ENCODE assay signal across 8 cellular contexts in the genomic region with DNA sequence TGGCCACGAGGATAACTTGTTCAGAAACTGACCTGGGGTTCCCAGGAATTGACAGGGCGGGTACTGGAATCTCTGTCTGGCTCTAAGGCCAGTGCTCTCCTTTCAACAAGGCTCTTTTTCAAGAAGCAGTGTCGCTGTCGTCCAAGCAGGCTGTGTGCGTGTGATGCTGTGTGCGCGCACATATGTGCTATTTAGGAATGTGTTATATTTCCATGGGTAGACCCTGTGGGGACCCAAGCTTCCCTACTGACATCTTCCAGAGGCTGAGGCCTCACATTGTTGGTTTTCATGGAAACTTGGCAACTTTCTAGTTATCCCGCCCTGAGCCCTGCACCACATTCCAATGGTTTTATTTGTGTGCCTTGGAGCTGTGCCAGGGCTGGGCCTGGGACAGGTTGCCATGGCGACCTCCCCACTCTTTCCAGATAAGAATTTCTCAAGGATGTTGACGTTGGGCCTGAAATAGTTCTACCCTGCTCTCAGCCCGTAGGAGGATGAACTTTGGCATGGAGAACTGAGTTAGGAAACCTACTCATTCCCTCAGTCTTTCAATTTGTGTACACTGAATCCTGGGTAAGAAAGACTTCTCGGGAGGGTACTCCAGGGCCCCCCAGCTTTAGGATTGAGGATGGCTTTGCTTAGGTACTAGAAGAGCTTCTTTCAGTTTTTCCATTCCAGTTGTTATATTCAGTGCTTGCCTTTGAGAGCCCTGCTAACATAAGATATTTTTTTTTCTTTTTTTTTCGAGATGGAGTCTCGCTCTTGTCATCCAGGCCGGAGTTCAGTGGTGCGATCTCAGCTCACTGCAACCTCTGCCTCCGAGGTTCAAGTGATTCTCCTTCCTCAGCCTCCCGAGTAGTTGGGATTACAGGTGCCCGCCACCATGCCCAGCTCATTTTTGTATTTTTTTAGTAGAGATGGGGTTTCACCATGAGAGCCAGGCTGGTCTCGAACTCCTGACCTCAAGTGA. TPM values are rescaled to one million over a fixed set of nuclear protein-coding genes. Genes with fewer than 3 reads are reported as not detected.
A peak's percentile ranks its signal among the peaks of the same experiment; 100 is the strongest.
DNase-seq lines count a peak whose midpoint lies in the region; ATAC-seq, FAIRE-seq and TF ChIP-seq lines count a peak whose summit lies in the region.

No MANE protein-coding gene starts in this region.

- no peak overlapping the region for H2BK120ac ChIP-seq in H1 (replicated peaks; ENCODE audit: low read depth, low read length)

- no peak overlapping the region for H2BK5ac ChIP-seq in H1 (ENCODE audit: low read depth, low read length)

- no peak for TF ChIP-seq EP300 in H1 (IDR thresholded peaks at IDR 0.05; ENCODE audit: borderline replicate concordance in 1 of 2, low read depth in 2 of 2, low read length in 2 of 2)
- TF ChIP-seq EP300 in tibial nerve (IDR thresholded peaks at IDR 0.05): peak; percentile 96 to 97

- H2BK15ac ChIP-seq in H1 (ENCODE audit: low read length): no peak overlapping the region

- no peak overlapping the region for H3K4me3 ChIP-seq in H1 (ENCODE audit: extremely low read depth in 1 of 4, insufficient read depth in 2 of 4, low read depth in 3 of 4, low read length in 4 of 4)
- peak overlapping the region in 1 of 4 donors; percentile 22 for H3K4me3 ChIP-seq in tibial nerve

- no peak overlapping the region for H2AK5ac ChIP-seq in H1 (ENCODE audit: low read depth, low read length)

- peak; percentile 86 for DNase-seq in COLO829 (ENCODE audit: low spot score)
- peak; percentile 82 for DNase-seq in NCI-H446 treated with DMSO at 0.1 percent for 48 hours (lab: John Stamatoyannopoulos, UW)
- peak; percentile 21 to 53 for DNase-seq in H1 (ENCODE audit: low read depth in 1 of 2, low spot score in 2 of 2)
- peak; percentile 92 to 99 for DNase-seq in lung microvascular endothelial cell (ENCODE audit: low read depth in 2 of 2)
- DNase-seq in tibial nerve (ENCODE audit: low spot score in 2 of 2): peak; percentile 99 to 100
- no peak for DNase-seq in NCI-H146 (lab: John Stamatoyannopoulos, UW)
- DNase-seq in naive thymus-derived CD8-positive, alpha-beta T cell: no peak
- no peak for DNase-seq in NCI-H1092 (lab: John Stamatoyannopoulos, UW)

- H3K4me2 ChIP-seq in H1 (ENCODE audit: insufficient read depth in 1 of 2, low read depth in 2 of 2, low read length in 2 of 2): no peak overlapping the region; a peak in 1 of 4 replicates

- no peak overlapping the region for H4K91ac ChIP-seq in H1 (replicated peaks; ENCODE audit: insufficient read length, low read length)

- TF ChIP-seq POLR2A in H1 (IDR thresholded peaks at IDR 0.05; ENCODE audit: control extremely low read depth in 1 of 2, low read depth in 2 of 2, low read length in 2 of 2): no peak
- peak in 1 of 2 donors; percentile 10 for TF ChIP-seq POLR2A in tibial nerve (IDR thresholded peaks at IDR 0.05)

- H3K23ac ChIP-seq in H1 (ENCODE audit: insufficient read length): no peak overlapping the region

- TF ChIP-seq CTCF in H1 (IDR thresholded peaks at IDR 0.05; ENCODE audit: control extremely low read depth in 1 of 3, insufficient read depth in 1 of 3, low read depth in 1 of 3, low read length in 3 of 3): no peak
- TF ChIP-seq CTCF in tibial nerve (IDR thresholded peaks at IDR 0.05): no peak

- no peak overlapping the region for H3K14ac ChIP-seq in H1 (ENCODE audit: insufficient read length)

- H3K36me3 ChIP-seq in H1 (ENCODE audit: control insufficient read depth in 2 of 4, insufficient read depth in 4 of 4, low read length in 3 of 4) (no peaks in the 10 kb centered on the region), tibial nerve (no peaks in the 10 kb centered on the region)

- H3K9me3 ChIP-seq in H1 (ENCODE audit: insufficient read depth in 2 of 2, low read depth in 1 of 2, low read length in 1 of 2) (no peaks in the 10 kb centered on the region), tibial nerve (no peaks in the 10 kb centered on the region)

- FAIRE-seq in H1 (lab: Jason Lieb, UNC): no peak

- no peaks in the 10 kb centered on the region for H4K20me1 ChIP-seq in H1 (replicated peaks in 1 of 2; ENCODE audit: control insufficient read depth in 1 of 2, insufficient read depth in 2 of 2, low read length in 2 of 2)

- H3K36me3 Mint-ChIP-seq in naive thymus-derived CD8-positive, alpha-beta T cell: no peaks in the 10 kb centered on the region

- no peak overlapping the region for H3K4ac ChIP-seq in H1 (replicated peaks; ENCODE audit: insufficient read length, low read depth, low read length)

- H3K18ac ChIP-seq in H1 (ENCODE audit: extremely low read depth, low read length): no peak overlapping the region; the same call in 1 of the 2 replicates

- POLR2A ChIA-PET in H1 (lab: Charles Lee; ENCODE audit: partially characterized antibody): interaction anchor here (0.6 to 2.7 kb wide), 3 partner anchors 38 to 545 kb away, joined by 3 to 14 read pairs (median 5); a partner anchor contains a TSS
- POLR2A ChIA-PET in naive thymus-derived CD8-positive, alpha-beta T cell (lab: Charles Lee): interaction anchor here (0.6 kb wide), 1 partner anchor 214 kb away, joined by 3 read pairs; no protein-coding TSS in a partner anchor

- no peak for TF ChIP-seq RAD21 in H1 (IDR thresholded peaks at IDR 0.05 in 1 of 2, conservative IDR thresholded peaks at IDR 0.05 in 1 of 2; ENCODE audit: low read depth in 2 of 2, low read length in 2 of 2)

- WGBS in H1 (ENCODE audit: extremely low coverage in 1 of 2, insufficient coverage in 1 of 2, insufficient read length in 1 of 2, insufficient replicate concordance in 2 of 2, low coverage in 1 of 2, low lambda C conversion rate in 2 of 2, missing lambda C conversion rate in 1 of 2), 2 experiments: 87% methylated on average over 20 of the region's 20 CpGs; no CpG with 5 or more reads in 1 of the 2 experiments
- WGBS in tibial nerve, 2 donors: 23 to 24% methylated on average over 20 of the region's 20 CpGs

- no peaks in the 10 kb centered on the region for H3K79me2 ChIP-seq in H1 (ENCODE audit: control insufficient read depth in 1 of 2, insufficient read depth in 2 of 2, low read length in 2 of 2)

- CTCF ChIA-PET in H1 (lab: Charles Lee; ENCODE audit: partially characterized antibody): interaction anchor here (0.6 to 1.4 kb wide), 6 partner anchors 9 to 528 kb away, joined by 3 to 5 read pairs (median 4); no protein-coding TSS in a partner anchor

- H4K5ac ChIP-seq in H1 (ENCODE audit: insufficient read length, low read depth, low read length): no peak overlapping the region

- H3K27ac ChIP-seq in H1 (ENCODE audit: low read depth, low read length): no peak overlapping the region
- peak overlapping the region; percentile 83 to 95 (median 86) for H3K27ac ChIP-seq in tibial nerve

- H3K27ac Mint-ChIP-seq in naive thymus-derived CD8-positive, alpha-beta T cell: no peak overlapping the region

- H3K9ac ChIP-seq in H1 (replicated peaks in 1 of 4; ENCODE audit: extremely low read depth in 1 of 4, low read depth in 3 of 4, low read length in 3 of 4): no peak overlapping the region

- H3K4me1 Mint-ChIP-seq in naive thymus-derived CD8-positive, alpha-beta T cell: peaks cover 0 to 1% (median 0%) of the 10 kb centered on the region in 4 donors

- no peaks in the 10 kb centered on the region for H3K9me3 Mint-ChIP-seq in naive thymus-derived CD8-positive, alpha-beta T cell

- no peak overlapping the region for H2AFZ ChIP-seq in H1 (ENCODE audit: low read length)

- H2BK20ac ChIP-seq in H1 (ENCODE audit: low read length): no peak overlapping the region

- H3K27me3 Mint-ChIP-seq in naive thymus-derived CD8-positive, alpha-beta T cell: peaks cover 0 to 5% (median 0%) of the 10 kb centered on the region in 5 donors

- no peak for ATAC-seq in naive thymus-derived CD8-positive, alpha-beta T cell

- no peak overlapping the region for H2BK12ac ChIP-seq in H1 (ENCODE audit: low read depth, low read length)

- H3K56ac ChIP-seq in H1 (replicated peaks; ENCODE audit: insufficient read length, low read depth, low read length): no peak overlapping the region

- H3K4me3 Mint-ChIP-seq in naive thymus-derived CD8-positive, alpha-beta T cell: no peak overlapping the region

- H4K8ac ChIP-seq in H1 (ENCODE audit: extremely low read depth, insufficient read depth, low read length): no peak overlapping the region

- no peaks in the 10 kb centered on the region for H3K23me2 ChIP-seq in H1 (ENCODE audit: low read depth, low read length)

- no peaks in the 10 kb centered on the region for H3K27me3 ChIP-seq in H1 (replicated peaks in 1 of 4; ENCODE audit: control insufficient read depth in 3 of 4, extremely low read depth in 1 of 4, insufficient read depth in 3 of 4, low read length in 3 of 4)
- no peaks in the 10 kb centered on the region for H3K27me3 ChIP-seq in tibial nerve

- no peaks in the 10 kb centered on the region for H3K79me1 ChIP-seq in H1 (ENCODE audit: low read depth, low read length)

- H3K4me1 ChIP-seq in H1 (replicated peaks in 1 of 4; ENCODE audit: control insufficient read depth in 3 of 4, insufficient read depth in 4 of 4, low read length in 3 of 4) (peaks cover 0 to 12% (median 4%) of the 10 kb centered on the region in 4 experiments; a peak in 5 of 7 replicates), tibial nerve (peaks cover 0 to 71% (median 41%) of the 10 kb centered on the region in 4 donors)

RNA-seq across cellular contexts. Expression of a gene that starts 38.8 kb away (rescaled TPM):
- total RNA-seq in H1 (2021; fragmentation: NEBNext Ultra II Directional; extraction: Animal tissue kit (Norgen Biotek cat#: 25700)): 194 TPM in 2 replicates
- polyA plus RNA-seq in H1 (2011; rRNA removed): 155 and 164 TPM in 2 replicates
- polyA plus RNA-seq in H1 (2011; cell fraction: cytosol; rRNA removed): 199 TPM
- polyA plus RNA-seq in H1 (2011; cell fraction: nucleus; rRNA removed): 110 TPM
- polyA plus RNA-seq in H1 (2012, experiment 1 of 2): 121 to 182 TPM (median 137 TPM) in 4 replicates
- 18.2 TPM for polyA plus RNA-seq in H1 (2012, experiment 2 of 2)
- 130 TPM for polyA plus RNA-seq in H1 (2013, experiment 1 of 2)
- 120 TPM for polyA plus RNA-seq in H1 (2013, experiment 2 of 2)
- 134 and 159 TPM in 2 replicates for polyA minus RNA-seq in H1 (2011; rRNA and poly(A)+ RNA removed)
- polyA minus RNA-seq in H1 (2011; cell fraction: cytosol; rRNA and poly(A)+ RNA removed): 126 TPM
- polyA minus RNA-seq in H1 (2011; cell fraction: nucleus; rRNA and poly(A)+ RNA removed): 255 TPM
- total RNA-seq in lung microvascular endothelial cell (47.5 and 70.2 TPM in 2 replicates), tibial nerve (100 to 1,000 TPM in 1 of 4 donors, 10 to 100 TPM in 3; 58.6 to 113 (median 89.9) TPM)
- total RNA-seq in naive thymus-derived CD8-positive, alpha-beta T cell: 100 to 1,000 TPM; 207 to 219 TPM
- polyA plus RNA-seq in naive thymus-derived CD8-positive, alpha-beta T cell: 100 to 1,000 TPM in 2 of 3 donors, 10 to 100 TPM in 1; 98.6 to 125 (median 104) TPM

RNA-seq across cellular contexts. Expression of a gene that starts 59.3 kb away (rescaled TPM):
- total RNA-seq in H1 (2021; fragmentation: NEBNext Ultra II Directional; extraction: Animal tissue kit (Norgen Biotek cat#: 25700)): 139 and 147 TPM in 2 replicates
- 57.5 and 84.0 TPM in 2 replicates for polyA plus RNA-seq in H1 (2011; rRNA removed)
- 101 TPM for polyA plus RNA-seq in H1 (2011; cell fraction: cytosol; rRNA removed)
- polyA plus RNA-seq in H1 (2011; cell fraction: nucleus; rRNA removed): 31.5 TPM
- 65.3 to 149 TPM (median 106 TPM) in 4 replicates for polyA plus RNA-seq in H1 (2012, experiment 1 of 2)
- polyA plus RNA-seq in H1 (2012, experiment 2 of 2): 9.4 TPM
- 110 TPM for polyA plus RNA-seq in H1 (2013, experiment 1 of 2)
- polyA plus RNA-seq in H1 (2013, experiment 2 of 2): 114 TPM
- polyA minus RNA-seq in H1 (2011; rRNA and poly(A)+ RNA removed): 51.1 and 57.6 TPM in 2 replicates
- polyA minus RNA-seq in H1 (2011; cell fraction: cytosol; rRNA and poly(A)+ RNA removed): 65.0 TPM
- polyA minus RNA-seq in H1 (2011; cell fraction: nucleus; rRNA and poly(A)+ RNA removed): 36.4 TPM
- total RNA-seq in lung microvascular endothelial cell (64.9 and 69.0 TPM in 2 replicates), tibial nerve (10 to 100 TPM; 73.2 to 88.5 (median 77.5) TPM)
- 100 to 1,000 TPM; 179 to 182 TPM for total RNA-seq in naive thymus-derived CD8-positive, alpha-beta T cell
- 100 to 1,000 TPM; 117 to 139 (median 121) TPM for polyA plus RNA-seq in naive thymus-derived CD8-positive, alpha-beta T cell

Comparison
In these comparisons a context has a peak if more than half of its experiments do, and no peak if none do; other contexts are left out.
1. DNase-seq: peak in COLO829 (single experiment), NCI-H446 treated with DMSO at 0.1 percent for 48 hours (single experiment), H1 (2 of 2), lung microvascular endothelial cell (2 of 2) and tibial nerve (2 of 2); none in NCI-H146 (single experiment), naive thymus-derived CD8-positive, alpha-beta T cell (0 of 10) and NCI-H1092 (single experiment).